Comparison of ENCODE assay signal across 8 cellular contexts in genomic region chr6:26044140-26045045, GRCh38. TPM values are rescaled to one million over a fixed set of nuclear protein-coding genes. Genes with fewer than 3 reads are reported as not detected.
DNase-seq lines count a peak whose midpoint lies in the region; ATAC-seq and TF ChIP-seq lines count a peak whose summit lies in the region.

No MANE protein-coding gene starts in this region.

- H3K9me3 Mint-ChIP-seq in T-helper 2 cell treated with Interferon-gamma antibody and Interleukin-4, amounts not matched to agents 5 μg/mL and 100 μg/mL, for 36 hours, result no peaks in the 10 kb centered on the region

- peak overlapping the region; percentile 90 for H3K4me3 Mint-ChIP-seq in T-helper 2 cell treated with Interferon-gamma antibody and Interleukin-4, amounts not matched to agents 5 μg/mL and 100 μg/mL, for 36 hours

- H3K9me3 ChIP-seq in tibial nerve, result no peaks in the 10 kb centered on the region

- H3K4me3 ChIP-seq in tibial nerve, result peak overlapping the region; percentile 39 to 59 (median 50)

- H3K27ac Mint-ChIP-seq in T-helper 2 cell treated with Interferon-gamma antibody and Interleukin-4, amounts not matched to agents 5 μg/mL and 100 μg/mL, for 36 hours, result peak overlapping the region; percentile 99

- no peak for TF ChIP-seq POLR2A in tibial nerve (IDR thresholded peaks at IDR 0.05)

- ATAC-seq in GM18861 (IDR thresholded peaks at IDR 0.05; ENCODE audit: unreplicated experiment) (peak; percentile 13), HG02943 (IDR thresholded peaks at IDR 0.05; ENCODE audit: low read depth, unreplicated experiment) (peak; percentile 10)

- no peaks in the 10 kb centered on the region for H3K27me3 Mint-ChIP-seq in T-helper 2 cell treated with Interferon-gamma antibody and Interleukin-4, amounts not matched to agents 5 μg/mL and 100 μg/mL, for 36 hours (ENCODE audit: low read depth)

- peaks cover 39% of the 10 kb centered on the region for H3K4me1 Mint-ChIP-seq in T-helper 2 cell treated with Interferon-gamma antibody and Interleukin-4, amounts not matched to agents 5 μg/mL and 100 μg/mL, for 36 hours (ENCODE audit: low read depth)

- peak in 2 of 5 experiments; percentile 5 to 20 for TF ChIP-seq CTCF in tibial nerve (IDR thresholded peaks at IDR 0.05)

- no peaks in the 10 kb centered on the region for H3K36me3 Mint-ChIP-seq in T-helper 2 cell treated with Interferon-gamma antibody and Interleukin-4, amounts not matched to agents 5 μg/mL and 100 μg/mL, for 36 hours (ENCODE audit: low read depth)

- no peaks in the 10 kb centered on the region for H3K27me3 ChIP-seq in tibial nerve

- no peak for TF ChIP-seq EP300 in tibial nerve (IDR thresholded peaks at IDR 0.05)

- no peak for DNase-seq in T-helper 2 cell treated with Interferon-gamma antibody and Interleukin-4, amounts not matched to agents 5 μg/mL and 100 μg/mL, for 36 hours (ENCODE audit: low spot score)
- DNase-seq in midbrain (lab: John Stamatoyannopoulos, UW), result peak; percentile 60
- DNase-seq in tibial nerve (ENCODE audit: low spot score in 2 of 2), result no peak
- no peak for DNase-seq in NK-92 (lab: John Stamatoyannopoulos, UW; ENCODE audit: unreplicated experiment)
- no peak for DNase-seq in T-helper 9 cell

- WGBS in tibial nerve, 2 donors, result 2 to 5% methylated on average over 30 to 39 of the region's 39 CpGs

- no peaks in the 10 kb centered on the region for H3K36me3 ChIP-seq in tibial nerve

- peak overlapping the region; percentile 97 for H3K27ac ChIP-seq in cingulate gyrus (ENCODE audit: low read depth, low read length)
- peak overlapping the region; percentile 74 to 95 (median 92) for H3K27ac ChIP-seq in tibial nerve

- H3K4me1 ChIP-seq in tibial nerve, result peaks cover 0 to 11% (median 2%) of the 10 kb centered on the region in 4 donors

RNA-seq across cellular contexts. Expression of gene HFE, which starts 42.8 kb away (rescaled TPM):
- 10 to 100 TPM in 2 of 4 donors, 1 to 10 TPM in 2; 5.9 to 11.0 (median 9.0) TPM for total RNA-seq in tibial nerve
